In genomic region chr20:3560162-3560561, GRCh38 we compare ENCODE assay signal across 16 cellular contexts.
"Had no signal": no experiment of that assay in that cellular context is flagged by ENCODE, and none has a peak within 500 bp of the region (broad histone marks: within the 10 kb centered on the region; RNA-seq: fewer than 3 reads in every experiment).

No MANE protein-coding gene starts in this region.

- ATAC-seq: gastrocnemius medialis; heart right ventricle; naive thymus-derived CD8-positive, alpha-beta T cell had no signal

- H3K4me3 Mint-ChIP-seq: naive thymus-derived CD8-positive, alpha-beta T cell; stimulated activated naive CD8-positive, alpha-beta T cell treated with anti-CD3 and anti-CD28 coated beads, Interleukin-15, Interleukin-2, amounts not matched to agents 100 ng/mL and 50 ng/mL, for 24 hours had no signal

- H3K4me3 ChIP-seq: coronary artery, dorsolateral prefrontal cortex, gastrocnemius medialis, heart right ventricle, sigmoid colon, skin epidermis, tibial artery, upper lobe of left lung, vagina had no signal

- H3K4me1 ChIP-seq: gastrocnemius medialis, sigmoid colon, tibial artery, vagina had no signal

- DNase-seq: dorsolateral prefrontal cortex; effector CD8-positive, alpha-beta T cell; gastrocnemius medialis; heart right ventricle; hypothalamus; kidney glomerular epithelial cell; naive thymus-derived CD8-positive, alpha-beta T cell; posterior cingulate gyrus; sigmoid colon; tibial artery; upper lobe of left lung had no signal

- FAIRE-seq: islet of Langerhans had no signal

- H3K9me3 ChIP-seq: gastrocnemius medialis, heart right ventricle, sigmoid colon, tibial artery, upper lobe of left lung, vagina had no signal

- H3K27ac Mint-ChIP-seq: stimulated activated naive CD8-positive, alpha-beta T cell treated with anti-CD3 and anti-CD28 coated beads, Interleukin-15, Interleukin-2, amounts not matched to agents 100 ng/mL and 50 ng/mL, for 24 hours had no signal

- H3K27ac ChIP-seq: coronary artery, gastrocnemius medialis, heart right ventricle, sigmoid colon, skin epidermis, tibial artery, upper lobe of left lung, vagina had no signal

- H3K27me3 Mint-ChIP-seq: naive thymus-derived CD8-positive, alpha-beta T cell; stimulated activated naive CD8-positive, alpha-beta T cell treated with anti-CD3 and anti-CD28 coated beads, Interleukin-15, Interleukin-2, amounts not matched to agents 100 ng/mL and 50 ng/mL, for 24 hours had no signal
